ENCODE assay signal across 9 cellular contexts in the genomic region with DNA sequence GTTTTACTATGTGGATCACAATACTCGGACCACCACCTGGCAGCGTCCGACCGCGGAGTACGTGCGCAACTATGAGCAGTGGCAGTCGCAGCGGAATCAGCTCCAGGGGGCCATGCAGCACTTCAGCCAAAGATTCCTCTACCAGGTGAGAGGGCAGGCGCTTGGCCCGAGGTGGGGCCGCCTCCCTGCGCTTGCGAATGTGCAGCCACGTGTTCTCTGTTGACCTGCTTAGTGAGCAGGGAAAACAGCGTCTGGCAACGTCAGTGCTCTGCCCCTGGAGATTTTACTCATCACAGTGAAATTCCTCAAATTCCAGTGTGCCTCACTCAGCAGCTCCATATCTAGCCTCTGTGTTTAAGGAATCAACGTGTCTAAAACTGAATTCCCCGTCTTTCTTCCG. TPM values are rescaled to one million over a fixed set of nuclear protein-coding genes. Genes with fewer than 3 reads are reported as not detected.
A peak's percentile ranks its signal among the peaks of the same experiment; 100 is the strongest.
DNase-seq lines count a peak whose midpoint lies in the region; ATAC-seq and TF ChIP-seq lines count a peak whose summit lies in the region.
"Had no signal": no experiment of that assay in that cellular context is flagged by ENCODE, and none has a peak within 500 bp of the region (broad histone marks: within the 10 kb centered on the region; RNA-seq: fewer than 3 reads in every experiment).

No MANE protein-coding gene starts in this region.

- H3K4me1 Mint-ChIP-seq in T-cell, result no peaks in the 10 kb centered on the region

- in situ Hi-C loops in gastrocnemius medialis (cut with MboI; ENCODE audit: low sequenced_read_pairs in 4 of 4), result no loop called here

- H3K27me3 ChIP-seq in gastrocnemius medialis, result no peaks in the 10 kb centered on the region

- no peaks in the 10 kb centered on the region for H3K9me3 Mint-ChIP-seq in T-cell

- no peak overlapping the region for H3K4me3 Mint-ChIP-seq in T-cell

- no peak overlapping the region for H3K4me3 ChIP-seq in gastrocnemius medialis

- CTCF ChIA-PET in T-cell (lab: Charles Lee), result no interaction called here

- no peaks in the 10 kb centered on the region for H3K36me3 ChIP-seq in gastrocnemius medialis

- intact Hi-C loops in left cardiac atrium (cut with DNase I) (no loop called here), gastrocnemius medialis (cut with DNase I; ENCODE audit: low total_unique reads) (no loop called here)

- peak; percentile 81 to 95 for ATAC-seq in left cardiac atrium
- ATAC-seq in gastrocnemius medialis, result peak; percentile 72 to 84
- no peak for ATAC-seq in T-cell (replicated peaks in 1 of 4)

- H3K9me3 ChIP-seq in gastrocnemius medialis, result no peaks in the 10 kb centered on the region

- no peak for TF ChIP-seq CTCF in gastrocnemius medialis (IDR thresholded peaks at IDR 0.05 in 4 of 5, conservative IDR thresholded peaks at IDR 0.05 in 1 of 5)

- no peak overlapping the region for H3K27ac Mint-ChIP-seq in T-cell

- H3K36me3 Mint-ChIP-seq in T-cell, result peaks cover 45% of the 10 kb centered on the region

- POLR2A ChIA-PET in T-cell (lab: Charles Lee), result no interaction called here

- H3K4me1 ChIP-seq in gastrocnemius medialis, result peaks cover 20 to 25% of the 10 kb centered on the region in 2 donors

- no peaks in the 10 kb centered on the region for H3K27me3 Mint-ChIP-seq in T-cell

- peak; percentile 90 for DNase-seq in GM03348 (ENCODE audit: low spot score)
- peak; percentile 92 for DNase-seq in amniotic stem cell (lab: John Stamatoyannopoulos, UW)
- peak; percentile 54 for DNase-seq in left cardiac atrium
- DNase-seq in gastrocnemius medialis, result peak; percentile 46 to 75
- no peak for DNase-seq in stimulated activated CD4-positive, alpha-beta T cell treated with anti-CD3 and anti-CD28 coated beads, Interleukin-1b, Interleukin-23, amount 100 ng/mL, for 48 hours
- DNase-seq in OCI-M1 (lab: John Stamatoyannopoulos, UW), result no peak
- DNase-seq in activated CD4-positive, alpha-beta T cell treated with anti-CD3 and anti-CD28 coated beads, Interleukin-2, amount 50 U/mL, for 1 hour, result no peak
- DNase-seq in T-cell, result no peak

- H3K27ac ChIP-seq in gastrocnemius medialis, result peak overlapping the region; percentile 61 to 77 (median 66)
- H3K27ac ChIP-seq: HL-60 had no signal

- TF ChIP-seq POLR2A in gastrocnemius medialis (IDR thresholded peaks at IDR 0.05), result peak in 1 of 2 donors; percentile 6

RNA-seq across cellular contexts. Expression of gene CLEC18A, which starts 33.4 kb away (rescaled TPM):
- total RNA-seq in left cardiac atrium (under 1 TPM; 0.21 to 0.24 TPM), gastrocnemius medialis (under 1 TPM in 1 of 4 donors, not detected in 3; 0.71 TPM), T-cell (1 to 10 TPM; 2.0 to 3.7 (median 2.8) TPM)

Comparison
In these comparisons a context has a peak if more than half of its experiments do, and no peak if none do; other contexts are left out.
1. DNase-seq: peak in GM03348 (single experiment), amniotic stem cell (single experiment), left cardiac atrium (single experiment) and gastrocnemius medialis (2 of 2); none in stimulated activated CD4-positive, alpha-beta T cell treated with anti-CD3 and anti-CD28 coated beads, Interleukin-1b, Interleukin-23, amount 100 ng/mL, for 48 hours (single experiment), OCI-M1 (single experiment), activated CD4-positive, alpha-beta T cell treated with anti-CD3 and anti-CD28 coated beads, Interleukin-2, amount 50 U/mL, for 1 hour (single experiment) and T-cell (0 of 34).
2. ATAC-seq: peak in left cardiac atrium (2 of 2) and gastrocnemius medialis (2 of 2); none in T-cell (0 of 4).